18 cellular contexts compared by ENCODE assay signal in genomic region chr3:190580443-190580842, GRCh38.
DNase-seq lines count a peak whose midpoint lies in the region; ATAC-seq, FAIRE-seq and TF ChIP-seq lines count a peak whose summit lies in the region.
"Had no signal": no experiment of that assay in that cellular context is flagged by ENCODE, and none has a peak within 500 bp of the region (broad histone marks: within the 10 kb centered on the region; RNA-seq: fewer than 3 reads in every experiment).

No MANE protein-coding gene starts in this region.

- TF ChIP-seq POLR2A in HepG2 (IDR thresholded peaks at IDR 0.05; ENCODE audit: insufficient read depth in 1 of 2, low read depth in 2 of 2, low read length in 2 of 2), result no peak

- TF ChIP-seq CTCF in left ventricle myocardium inferior (IDR thresholded peaks at IDR 0.05; ENCODE audit: borderline replicate concordance) (no peak), VCaP (conservative IDR thresholded peaks at IDR 0.05) (no peak), HepG2 (CRISPR knock-in tag; IDR thresholded peaks at IDR 0.05) (no peak)

- H3K9me3 ChIP-seq in left ventricle myocardium inferior (replicated peaks) (no peaks in the 10 kb centered on the region), HepG2 (ENCODE audit: low read length) (no peaks in the 10 kb centered on the region)
- H3K9me3 ChIP-seq: Caco-2 had no signal

- intact Hi-C loops in left ventricle myocardium inferior (cut with micrococcal nuclease) (no loop called here), left cardiac atrium (cut with DNase I) (no loop called here), HepG2 (cut with micrococcal nuclease; ENCODE audit: unreplicated experiment) (no loop called here)

- H3K79me2 ChIP-seq in HepG2 (ENCODE audit: insufficient read depth, low read length), result no peaks in the 10 kb centered on the region

- POLR2A ChIA-PET in HepG2 (lab: Yijun Ruan, JAX), result no interaction called here

- no peak overlapping the region for H3K4me3 Mint-ChIP-seq in activated CD8-positive, alpha-beta memory T cell treated with anti-CD3 and anti-CD28 coated beads, Interleukin-2, amount 10 ng/mL, durations not matched to agents 7 days and 5 days
- H3K4me3 Mint-ChIP-seq: CD4-positive, alpha-beta memory T cell had no signal

- ATAC-seq in left cardiac atrium, result no peak
- ATAC-seq in HepG2, result peak; percentile 79
- ATAC-seq in activated CD8-positive, alpha-beta memory T cell treated with anti-CD3 and anti-CD28 coated beads, Interleukin-2, amount 10 ng/mL, durations not matched to agents 7 days and 5 days, result no peak

- FAIRE-seq in HepG2 (lab: Jason Lieb, UNC), result peak; percentile 50
- FAIRE-seq: RCC 7860 had no signal

- DNase-seq in left ventricle myocardium inferior (no peak), left cardiac atrium (no peak), HepG2 (ENCODE audit: low spot score) (peak; percentile 58), NCI-H1694 (lab: John Stamatoyannopoulos, UW) (no peak)
- DNase-seq in activated CD8-positive, alpha-beta memory T cell treated with anti-CD3 and anti-CD28 coated beads, Interleukin-2, amount 10 ng/mL, durations not matched to agents 7 days and 5 days, result no peak
- no peak for DNase-seq in stimulated activated CD4-positive, alpha-beta T cell treated with anti-CD3 and anti-CD28 coated beads, Interleukin-2, amount 100 ng/mL, for 48 hours
- DNase-seq: Caco-2; CD4-positive, alpha-beta memory T cell; DMS 273 treated with DMSO at 0.1 percent for 48 hours; DMS79 treated with DMSO at 0.1 percent for 48 hours; NCI-H1694 treated with DMSO at 0.1 percent for 48 hours; NCI-H2081 treated with DMSO at 0.1 percent for 48 hours; NCI-H2171 treated with DMSO at 0.1 percent for 48 hours; NCI-H524 treated with DMSO at 0.1 percent for 48 hours; SHP77 had no signal

- peaks cover 32% of the 10 kb centered on the region for H3K36me3 Mint-ChIP-seq in activated CD8-positive, alpha-beta memory T cell treated with anti-CD3 and anti-CD28 coated beads, Interleukin-2, amount 10 ng/mL, durations not matched to agents 7 days and 5 days

- TF ChIP-seq EP300 in HepG2 (IDR thresholded peaks at IDR 0.05; ENCODE audit: low read depth in 2 of 2, low read length in 2 of 2), result 0 out of 4 replicates have a peak, but pooled peaks of 1 of the 2 experiments have one; percentile 14
- no peak for TF ChIP-seq EP300 in HepG2 (CRISPR knock-in tag; IDR thresholded peaks at IDR 0.05; ENCODE audit: borderline replicate concordance)

- no peak overlapping the region for H2AFZ ChIP-seq in HepG2 (ENCODE audit: low read length)

- CTCF ChIA-PET in HepG2 (lab: Yijun Ruan, JAX; ENCODE audit: low intra/inter-chr PET ratio, low total read pairs), result no interaction called here
- CTCF ChIA-PET in activated CD8-positive, alpha-beta memory T cell treated with anti-CD3 and anti-CD28 coated beads, Interleukin-2, amount 10 ng/mL, durations not matched to agents 7 days and 5 days (lab: Charles Lee), result interaction anchor here (1.4 kb wide), 1 partner anchor 66 kb away, joined by 4 read pairs; the partner anchor contains the start of gene IL1RAP

- peaks cover 37% of the 10 kb centered on the region for H3K4me1 Mint-ChIP-seq in activated CD8-positive, alpha-beta memory T cell treated with anti-CD3 and anti-CD28 coated beads, Interleukin-2, amount 10 ng/mL, durations not matched to agents 7 days and 5 days

- no peak overlapping the region for H3K27ac Mint-ChIP-seq in activated CD8-positive, alpha-beta memory T cell treated with anti-CD3 and anti-CD28 coated beads, Interleukin-2, amount 10 ng/mL, durations not matched to agents 7 days and 5 days
- H3K27ac Mint-ChIP-seq: CD4-positive, alpha-beta memory T cell had no signal

- no peak overlapping the region for H3K4me2 ChIP-seq in HepG2 (ENCODE audit: low read depth, low read length)
- H3K4me2 ChIP-seq: BLaER1 treated with 17β-estradiol and CSF1 and Interleukin-3, amounts not matched to agents 10 nM and 100 nM had no signal

- no peak overlapping the region for H3K9ac ChIP-seq in HepG2 (ENCODE audit: insufficient read depth, low read depth, low read length)
- H3K9ac ChIP-seq: BLaER1 treated with 17β-estradiol and CSF1 and Interleukin-3, amounts not matched to agents 10 nM and 100 nM had no signal

- no peaks in the 10 kb centered on the region for H3K36me3 ChIP-seq in left ventricle myocardium inferior
- H3K36me3 ChIP-seq in HepG2 (replicated peaks in 1 of 2; ENCODE audit: control insufficient read depth in 1 of 2, insufficient read depth in 2 of 2, low read length in 2 of 2), result peaks cover 0 to 10% of the 10 kb centered on the region in 2 experiments; a peak in 2 of 5 replicates

- WGBS in HepG2 (ENCODE audit: low lambda C conversion rate), result 71% methylated on average over 2 of the region's 2 CpGs

- H3K27me3 ChIP-seq in left ventricle myocardium inferior (ENCODE audit: low read depth) (no peaks in the 10 kb centered on the region), HepG2 (ENCODE audit: control insufficient read depth in 1 of 2, insufficient read depth in 2 of 2, low read length in 2 of 2) (no peaks in the 10 kb centered on the region)
- H3K27me3 ChIP-seq: BLaER1 treated with 17β-estradiol and CSF1 and Interleukin-3, amounts not matched to agents 10 nM and 100 nM had no signal

- no peak for TF ChIP-seq RAD21 in HepG2 (CRISPR knock-in tag; IDR thresholded peaks at IDR 0.05)

- in situ Hi-C loops in HepG2 (cut with HindIII; ENCODE audit: extremely low pct_ligation_motif_present, low pct_unique_long_range_greater_than_20kb), result no loop called here

- H3K4me3 ChIP-seq in left ventricle myocardium inferior (peak overlapping the region; percentile 8), HepG2 (replicated peaks in 1 of 3; ENCODE audit: insufficient read depth in 1 of 3, low read depth in 2 of 3, low read length in 3 of 3) (no peak overlapping the region)
- H3K4me3 ChIP-seq: BLaER1 treated with 17β-estradiol and CSF1 and Interleukin-3, amounts not matched to agents 10 nM and 100 nM had no signal

- BruUV-seq in HepG2 (replicated peaks; lab: Mats Ljungman, UMichigan), result no TSS peak

- H3K4me1 ChIP-seq in left ventricle myocardium inferior (peaks cover 34% of the 10 kb centered on the region), HepG2 (ENCODE audit: insufficient read depth, low read length) (peaks cover 36% of the 10 kb centered on the region)
- H3K4me1 ChIP-seq: Caco-2 had no signal

- H3K27me3 Mint-ChIP-seq in activated CD8-positive, alpha-beta memory T cell treated with anti-CD3 and anti-CD28 coated beads, Interleukin-2, amount 10 ng/mL, durations not matched to agents 7 days and 5 days, result no peaks in the 10 kb centered on the region
- H3K27me3 Mint-ChIP-seq: CD4-positive, alpha-beta memory T cell had no signal

- H3K9me3 Mint-ChIP-seq in activated CD8-positive, alpha-beta memory T cell treated with anti-CD3 and anti-CD28 coated beads, Interleukin-2, amount 10 ng/mL, durations not matched to agents 7 days and 5 days (ENCODE audit: low read depth), result peaks cover 4% of the 10 kb centered on the region
- H3K9me3 Mint-ChIP-seq: CD4-positive, alpha-beta memory T cell had no signal

- peak overlapping the region; percentile 73 for H3K27ac ChIP-seq in left ventricle myocardium inferior (replicated peaks)
- peak overlapping the region; percentile 60 for H3K27ac ChIP-seq in VCaP
- H3K27ac ChIP-seq in HepG2 (ENCODE audit: extremely low read length, insufficient read depth, low read length), result peak overlapping the region; percentile 17
- H3K27ac ChIP-seq: BLaER1 treated with 17β-estradiol and CSF1 and Interleukin-3, amounts not matched to agents 10 nM and 100 nM had no signal

- H4K20me1 ChIP-seq in HepG2 (ENCODE audit: insufficient read depth, low read length), result 0 out of 2 replicates have a peak, but pooled peaks cover 3% of the 10 kb centered on the region
- H4K20me1 ChIP-seq: BLaER1 treated with 17β-estradiol and CSF1 and Interleukin-3, amounts not matched to agents 10 nM and 100 nM had no signal

TF ChIP-seq in HepG2, 621 proteins besides CTCF, POLR2A, EP300 and RAD21 (continues in another document):
- TF ChIP-seq SOX6 (IDR thresholded peaks at IDR 0.05), result no peak
- peak; percentile 39; the same call in 1 of the 2 replicates for TF ChIP-seq SOX6 (CRISPR knock-in tag; IDR thresholded peaks at IDR 0.05)
- TF ChIP-seq ZNF703 (CRISPR knock-in tag; IDR thresholded peaks at IDR 0.05; ENCODE audit: borderline replicate concordance), result no peak
- peak; percentile 61; the same call in 1 of the 2 replicates for TF ChIP-seq HMG20A (CRISPR knock-in tag; IDR thresholded peaks at IDR 0.05; ENCODE audit: borderline replicate concordance)
- TF ChIP-seq, protein P1, sequence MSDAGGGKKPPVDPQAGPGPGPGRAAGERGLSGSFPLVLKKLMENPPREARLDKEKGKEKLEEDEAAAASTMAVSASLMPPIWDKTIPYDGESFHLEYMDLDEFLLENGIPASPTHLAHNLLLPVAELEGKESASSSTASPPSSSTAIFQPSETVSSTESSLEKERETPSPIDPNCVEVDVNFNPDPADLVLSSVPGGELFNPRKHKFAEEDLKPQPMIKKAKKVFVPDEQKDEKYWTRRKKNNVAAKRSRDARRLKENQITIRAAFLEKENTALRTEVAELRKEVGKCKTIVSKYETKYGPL (CRISPR knock-in tag; IDR thresholded peaks at IDR 0.05), result no peak
- TF ChIP-seq SOX5 (CRISPR knock-in tag; IDR thresholded peaks at IDR 0.05; ENCODE audit: borderline replicate concordance), result peak; percentile 41; the same call in 1 of the 2 replicates
- TF ChIP-seq, protein P2, sequence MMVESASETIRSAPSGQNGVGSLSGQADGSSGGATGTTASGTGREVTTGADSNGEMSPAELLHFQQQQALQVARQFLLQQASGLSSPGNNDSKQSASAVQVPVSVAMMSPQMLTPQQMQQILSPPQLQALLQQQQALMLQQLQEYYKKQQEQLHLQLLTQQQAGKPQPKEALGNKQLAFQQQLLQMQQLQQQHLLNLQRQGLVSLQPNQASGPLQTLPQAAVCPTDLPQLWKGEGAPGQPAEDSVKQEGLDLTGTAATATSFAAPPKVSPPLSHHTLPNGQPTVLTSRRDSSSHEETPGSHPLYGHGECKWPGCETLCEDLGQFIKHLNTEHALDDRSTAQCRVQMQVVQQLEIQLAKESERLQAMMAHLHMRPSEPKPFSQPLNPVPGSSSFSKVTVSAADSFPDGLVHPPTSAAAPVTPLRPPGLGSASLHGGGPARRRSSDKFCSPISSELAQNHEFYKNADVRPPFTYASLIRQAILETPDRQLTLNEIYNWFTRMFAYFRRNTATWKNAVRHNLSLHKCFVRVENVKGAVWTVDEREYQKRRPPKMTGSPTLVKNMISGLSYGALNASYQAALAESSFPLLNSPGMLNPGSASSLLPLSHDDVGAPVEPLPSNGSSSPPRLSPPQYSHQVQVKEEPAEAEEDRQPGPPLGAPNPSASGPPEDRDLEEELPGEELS (CRISPR knock-in tag; IDR thresholded peaks at IDR 0.05), result 0 out of 2 replicates have a peak, but pooled peaks have one; percentile 15
- 0 out of 2 replicates have a peak, but pooled peaks have one; percentile 12 for TF ChIP-seq NFIC (IDR thresholded peaks at IDR 0.05; ENCODE audit: low read length)

Comparison
In these comparisons a context has a peak if more than half of its experiments do, and no peak if none do; other contexts are left out.
1. H3K27ac ChIP-seq: peak in every context shown above with its lines; median percentile 73 in left ventricle myocardium inferior; 60 in VCaP; 17 in HepG2.